Comparison of ENCODE assay signal across 5 cellular contexts in the genomic region with DNA sequence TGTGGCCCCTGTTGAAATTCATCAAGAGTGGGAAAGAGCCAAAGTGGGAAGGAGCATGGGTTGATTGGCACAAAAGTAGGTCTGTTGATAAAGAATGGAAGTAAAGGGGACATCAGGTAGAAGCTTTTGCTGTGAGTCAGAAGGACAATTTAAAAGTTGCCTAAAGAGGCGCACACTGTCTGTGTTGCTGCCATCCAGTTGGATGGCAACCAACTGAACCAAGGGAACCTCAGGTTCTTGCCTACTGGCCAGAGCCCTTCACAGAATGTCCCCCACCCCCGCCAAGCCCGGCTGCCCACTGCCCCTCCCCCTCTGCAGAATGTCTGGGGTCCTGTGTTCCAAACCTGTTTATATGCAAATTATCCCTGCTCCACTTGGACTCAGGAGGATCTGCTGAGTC. TPM values are rescaled to one million over a fixed set of nuclear protein-coding genes. Genes with fewer than 3 reads are reported as not detected.
"Had no signal": no experiment of that assay in that cellular context is flagged by ENCODE, and none has a peak within 500 bp of the region (broad histone marks: within the 10 kb centered on the region; RNA-seq: fewer than 3 reads in every experiment).

A gene with protein sequence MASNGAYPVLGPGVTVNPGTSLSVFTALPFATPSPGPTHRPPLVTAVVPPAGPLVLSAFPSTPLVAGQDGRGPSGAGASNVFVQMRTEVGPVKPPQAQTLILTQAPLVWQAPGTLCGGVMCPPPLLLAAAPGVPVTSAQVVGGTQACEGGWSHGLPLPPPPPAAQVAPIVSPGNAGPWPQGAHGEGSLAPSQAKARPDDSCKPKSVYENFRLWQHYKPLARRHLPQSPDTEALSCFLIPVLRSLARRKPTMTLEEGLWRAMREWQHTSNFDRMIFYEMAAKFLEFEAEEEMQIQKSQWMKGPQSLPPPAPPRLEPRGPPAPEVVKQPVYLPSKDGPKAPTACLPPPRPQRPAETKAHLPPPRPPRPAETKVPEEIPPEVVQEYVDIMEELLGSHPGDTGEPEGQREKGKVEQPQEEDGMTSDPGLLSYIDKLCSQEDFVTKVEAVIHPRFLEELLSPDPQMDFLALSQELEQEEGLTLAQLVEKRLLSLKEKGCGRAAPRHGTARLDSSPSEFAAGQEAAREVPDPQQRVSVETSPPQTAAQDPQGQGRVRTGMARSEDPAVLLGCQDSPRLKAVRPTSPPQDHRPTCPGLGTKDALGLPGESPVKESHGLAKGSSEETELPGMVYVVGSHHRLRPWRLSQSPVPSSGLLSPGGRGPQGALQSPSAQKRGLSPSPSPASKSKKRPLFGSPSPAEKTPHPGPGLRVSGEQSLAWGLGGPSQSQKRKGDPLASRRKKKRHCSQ (plus strand): TSS at position 301 of the 400 bp plus-strand sequence. CDS start 182 bp downstream, outside the sequence.

RNA-seq across cellular contexts. Expression of the gene that starts here (rescaled TPM):
- total RNA-seq: HepG2, HT-29, HT1080, IMR-90, K562 had no signal
- polyA plus RNA-seq: HepG2, IMR-90 had no signal
